ENCODE assay signal across 9 cellular contexts in genomic region chr16:72787130-72787518, GRCh38.
DNase-seq lines count a peak whose midpoint lies in the region; ATAC-seq lines count a peak whose summit lies in the region.
"Had no signal": no experiment of that assay in that cellular context is flagged by ENCODE, and none has a peak within 500 bp of the region (broad histone marks: within the 10 kb centered on the region; RNA-seq: fewer than 3 reads in every experiment).

No MANE protein-coding gene starts in this region.

- H3K36me3 ChIP-seq in iPS DF 6.9 (ENCODE audit: control insufficient read depth, insufficient read depth, low read length) (no peaks in the 10 kb centered on the region), stomach smooth muscle (ENCODE audit: control insufficient read depth in 2 of 2, insufficient read depth in 2 of 2, low read length in 2 of 2) (peaks cover 14 to 15% of the 10 kb centered on the region in 2 donors)

- peak; percentile 29 for ATAC-seq in activated CD8-positive, alpha-beta T cell treated with anti-CD3 and anti-CD28 coated beads, Interleukin-2, amount 10 ng/mL, durations not matched to agents 7 days and 5 days
- no peak for ATAC-seq in left lobe of liver

- H3K36me3 Mint-ChIP-seq in T-helper 1 cell treated with Interleukin-12 subunit alpha and Interleukin-12 subunit beta and Interleukin-4 antibody, amounts not matched to agents 30 μg/mL and 1 μg/mL, for 36 hours (ENCODE audit: low read depth): peaks cover 3% of the 10 kb centered on the region
- peaks cover 8% of the 10 kb centered on the region for H3K36me3 Mint-ChIP-seq in activated CD8-positive, alpha-beta T cell treated with anti-CD3 and anti-CD28 coated beads, Interleukin-2, amount 10 ng/mL, durations not matched to agents 7 days and 5 days (ENCODE audit: low read depth)

- H3K27me3 ChIP-seq in iPS DF 6.9 (ENCODE audit: control insufficient read depth, insufficient read depth, low read length): no peaks in the 10 kb centered on the region
- H3K27me3 ChIP-seq in stomach smooth muscle (ENCODE audit: control insufficient read depth in 1 of 2, insufficient read depth in 2 of 2, low read length in 2 of 2): no peaks in the 10 kb centered on the region

- no peaks in the 10 kb centered on the region for H3K4me1 ChIP-seq in iPS DF 6.9 (ENCODE audit: control insufficient read depth, insufficient read depth, low read length)
- H3K4me1 ChIP-seq in stomach smooth muscle (ENCODE audit: control insufficient read depth, insufficient read depth, low read length): peaks cover 28% of the 10 kb centered on the region

- peaks cover 49% of the 10 kb centered on the region for H3K27me3 Mint-ChIP-seq in T-helper 1 cell treated with Interleukin-12 subunit alpha and Interleukin-12 subunit beta and Interleukin-4 antibody, amounts not matched to agents 30 μg/mL and 1 μg/mL, for 36 hours (ENCODE audit: low read depth)
- peaks cover 30% of the 10 kb centered on the region for H3K27me3 Mint-ChIP-seq in activated CD8-positive, alpha-beta T cell treated with anti-CD3 and anti-CD28 coated beads, Interleukin-2, amount 10 ng/mL, durations not matched to agents 7 days and 5 days (ENCODE audit: low read depth)

- DNase-seq in T-helper 1 cell (no peak), iPS DF 6.9 (ENCODE audit: low read depth, low spot score) (no peak), NCI-H2227 (lab: John Stamatoyannopoulos, UW; ENCODE audit: unreplicated experiment) (no peak), OCI-M2 (lab: John Stamatoyannopoulos, UW; ENCODE audit: unreplicated experiment) (no peak), left lobe of liver (ENCODE audit: low spot score) (no peak)
- DNase-seq in activated CD8-positive, alpha-beta T cell treated with anti-CD3 and anti-CD28 coated beads, Interleukin-2, amount 10 ng/mL, durations not matched to agents 7 days and 5 days: no peak

- H3K4me3 ChIP-seq in iPS DF 6.9 (ENCODE audit: low read length) (peak overlapping the region; percentile 29; the same call in 1 of the 2 replicates), stomach smooth muscle (ENCODE audit: low read length in 2 of 2) (peak overlapping the region; percentile 64 to 70)
- H3K4me3 ChIP-seq: mucosa of descending colon had no signal

- H3K4me3 Mint-ChIP-seq in T-helper 1 cell treated with Interleukin-12 subunit alpha and Interleukin-12 subunit beta and Interleukin-4 antibody, amounts not matched to agents 30 μg/mL and 1 μg/mL, for 36 hours: peak overlapping the region; percentile 74
- H3K4me3 Mint-ChIP-seq in activated CD8-positive, alpha-beta T cell treated with anti-CD3 and anti-CD28 coated beads, Interleukin-2, amount 10 ng/mL, durations not matched to agents 7 days and 5 days: peak overlapping the region; percentile 76

- H3K9me3 ChIP-seq in iPS DF 6.9 (ENCODE audit: control insufficient read depth, insufficient read depth, low read length): no peaks in the 10 kb centered on the region
- peaks cover 0 to 3% of the 10 kb centered on the region in 2 donors for H3K9me3 ChIP-seq in stomach smooth muscle (ENCODE audit: control insufficient read depth in 2 of 2, low read length in 2 of 2)
- H3K9me3 ChIP-seq: mucosa of descending colon had no signal

- peaks cover 22% of the 10 kb centered on the region for H3K4me1 Mint-ChIP-seq in T-helper 1 cell treated with Interleukin-12 subunit alpha and Interleukin-12 subunit beta and Interleukin-4 antibody, amounts not matched to agents 30 μg/mL and 1 μg/mL, for 36 hours (ENCODE audit: low read depth)
- peaks cover 37% of the 10 kb centered on the region for H3K4me1 Mint-ChIP-seq in activated CD8-positive, alpha-beta T cell treated with anti-CD3 and anti-CD28 coated beads, Interleukin-2, amount 10 ng/mL, durations not matched to agents 7 days and 5 days (ENCODE audit: low read depth)

- WGBS in iPS DF 6.9 (ENCODE audit: insufficient coverage, insufficient read length): no CpG with 5 or more reads among the region's 24 CpGs

- POLR2A ChIA-PET in activated CD8-positive, alpha-beta T cell treated with anti-CD3 and anti-CD28 coated beads, Interleukin-2, amount 10 ng/mL, durations not matched to agents 7 days and 5 days (lab: Charles Lee): interaction anchor here (0.6 to 1.0 kb wide), 3 partner anchors 45 to 598 kb away, joined by 3 to 9 read pairs (median 3); no protein-coding TSS in a partner anchor

- H3K9ac ChIP-seq in stomach smooth muscle (ENCODE audit: low read length in 2 of 2): peak overlapping the region; percentile 57 to 72

- peak overlapping the region; percentile 59 for H3K27ac Mint-ChIP-seq in T-helper 1 cell treated with Interleukin-12 subunit alpha and Interleukin-12 subunit beta and Interleukin-4 antibody, amounts not matched to agents 30 μg/mL and 1 μg/mL, for 36 hours
- H3K27ac Mint-ChIP-seq in activated CD8-positive, alpha-beta T cell treated with anti-CD3 and anti-CD28 coated beads, Interleukin-2, amount 10 ng/mL, durations not matched to agents 7 days and 5 days: peak overlapping the region; percentile 88

- H3K9me3 Mint-ChIP-seq in T-helper 1 cell treated with Interleukin-12 subunit alpha and Interleukin-12 subunit beta and Interleukin-4 antibody, amounts not matched to agents 30 μg/mL and 1 μg/mL, for 36 hours: no peaks in the 10 kb centered on the region
- H3K9me3 Mint-ChIP-seq in activated CD8-positive, alpha-beta T cell treated with anti-CD3 and anti-CD28 coated beads, Interleukin-2, amount 10 ng/mL, durations not matched to agents 7 days and 5 days (ENCODE audit: insufficient read depth): no peaks in the 10 kb centered on the region

- H3K27ac ChIP-seq in iPS DF 6.9 (ENCODE audit: low read length) (no peak overlapping the region), stomach smooth muscle (ENCODE audit: low read length) (peak overlapping the region; percentile 55)

- CTCF ChIA-PET in activated CD8-positive, alpha-beta T cell treated with anti-CD3 and anti-CD28 coated beads, Interleukin-2, amount 10 ng/mL, durations not matched to agents 7 days and 5 days (lab: Charles Lee): interaction anchor here (0.6 to 2.8 kb wide), 3 partner anchors 10 to 123 kb away, joined by 3 to 14 read pairs (median 3); no protein-coding TSS in a partner anchor
